Comparison of ENCODE assay signal across 29 cellular contexts in the genomic region with DNA sequence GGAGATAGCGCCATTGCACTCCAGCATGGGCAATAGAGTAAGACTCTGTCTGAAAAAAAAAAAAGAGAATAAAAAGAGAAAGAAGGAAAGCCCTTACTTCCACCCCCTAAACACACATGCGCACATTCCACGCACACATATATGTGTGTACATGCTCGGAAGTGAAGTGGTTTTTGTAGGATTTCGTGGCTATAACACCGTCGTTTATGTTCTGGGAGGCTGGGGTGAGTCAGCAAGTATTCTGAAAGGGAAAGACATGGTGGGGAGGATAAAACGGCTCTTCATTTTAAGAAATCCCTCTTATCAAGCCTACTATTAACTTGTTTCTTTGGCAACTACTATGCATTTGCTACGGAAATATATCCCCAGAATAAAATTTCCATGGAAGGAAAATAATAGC.
DNase-seq lines count a peak whose midpoint lies in the region; FAIRE-seq and TF ChIP-seq lines count a peak whose summit lies in the region.
"Had no signal": no experiment of that assay in that cellular context is flagged by ENCODE, and none has a peak within 500 bp of the region (broad histone marks: within the 10 kb centered on the region; RNA-seq: fewer than 3 reads in every experiment).

No MANE protein-coding gene starts in this region.

- H3K27ac ChIP-seq in mammary epithelial cell (ENCODE audit: insufficient read depth, low read depth, low read length), result no peak overlapping the region
- H3K27ac ChIP-seq in dorsolateral prefrontal cortex, result peak overlapping the region in 58 of 59 donors; percentile 65 to 95 (median 88)
- peak overlapping the region; percentile 54 to 80 (median 77) for H3K27ac ChIP-seq in stomach
- peak overlapping the region; percentile 23 for H3K27ac ChIP-seq in urinary bladder (ENCODE audit: low read depth)

- H3K9me3 ChIP-seq in mammary epithelial cell (replicated peaks; ENCODE audit: insufficient read depth, low read length) (no peaks in the 10 kb centered on the region), stomach (no peaks in the 10 kb centered on the region)
- H3K9me3 ChIP-seq: pancreas, SJSA1, spleen had no signal

- TF ChIP-seq CTCF in MCF 10A (IDR thresholded peaks at IDR 0.05; ENCODE audit: unreplicated experiment) (no peak), mammary epithelial cell (conservative IDR thresholded peaks at IDR 0.05 in 1 of 2, IDR thresholded peaks at IDR 0.05 in 1 of 2; ENCODE audit: extremely low read depth in 1 of 2, insufficient read depth in 1 of 2, low read depth in 1 of 2, low read length in 2 of 2) (no peak), dorsolateral prefrontal cortex (IDR thresholded peaks at IDR 0.05 in 54 of 56, conservative IDR thresholded peaks at IDR 0.05 in 2 of 56; ENCODE audit: low read depth in 1 of 56, partially characterized antibody in 56 of 56) (no peak), stomach (IDR thresholded peaks at IDR 0.05) (no peak), lower leg skin (IDR thresholded peaks at IDR 0.05) (no peak)

- WGBS in mammary epithelial cell (ENCODE audit: low coverage, missing lambda C conversion rate), result 88% methylated on average over 8 of the region's 9 CpGs
- WGBS in stomach, 5 donors, result 86 to 93% (median 90%) methylated on average over 9 of the region's 9 CpGs
- WGBS in urinary bladder, result 90% methylated on average over 9 of the region's 9 CpGs
- WGBS in lower leg skin, 2 donors, result 93 to 94% methylated on average over 9 of the region's 9 CpGs

- no peaks in the 10 kb centered on the region for H3K79me2 ChIP-seq in mammary epithelial cell (ENCODE audit: insufficient read depth, low read length)

- no peaks in the 10 kb centered on the region for H4K20me1 ChIP-seq in mammary epithelial cell (ENCODE audit: insufficient read depth, low read length)

- H2AFZ ChIP-seq in mammary epithelial cell (ENCODE audit: low read depth, low read length), result no peak overlapping the region

- H3K9ac ChIP-seq in mammary epithelial cell (ENCODE audit: insufficient read depth, low read length), result no peak overlapping the region

- dilution Hi-C loops in mammary epithelial cell (cut with HindIII; ENCODE audit: low sequenced_read_pairs), result no loop called here

- H3K4me3 ChIP-seq in mammary epithelial cell (replicated peaks in 1 of 3; ENCODE audit: insufficient read depth in 1 of 3, low read depth in 2 of 3, low read length in 3 of 3), result no peak overlapping the region
- H3K4me3 ChIP-seq in dorsolateral prefrontal cortex, result no peak overlapping the region
- no peak overlapping the region for H3K4me3 ChIP-seq in stomach
- no peak overlapping the region for H3K4me3 ChIP-seq in urinary bladder (ENCODE audit: low read depth, low read length)
- H3K4me3 ChIP-seq in lower leg skin (ENCODE audit: low read depth, poor library complexity, severe bottlenecking), result no peak overlapping the region
- H3K4me3 ChIP-seq: pancreas, SJSA1, spleen had no signal

- CTCF ChIA-PET in MCF 10A (lab: Yijun Ruan, JAX) (interaction anchor here (1.2 kb wide), 2 partner anchors 173 to 192 kb away, joined by 3 read pairs; no protein-coding TSS in a partner anchor), mammary epithelial cell (lab: Charles Lee; ENCODE audit: low non-redundant PET) (no interaction called here)

- BruUV-seq in MCF 10A (replicated peaks; lab: Mats Ljungman, UMichigan) (no TSS peak), mammary epithelial cell (replicated peaks; lab: Mats Ljungman, UMichigan) (no TSS peak)

- H3K9me3 Mint-ChIP-seq in MCF 10A (ENCODE audit: unreplicated experiment), result no peaks in the 10 kb centered on the region
- H3K9me3 Mint-ChIP-seq: activated B cell treated with CpG ODN at 0.5 μM for 24 hours; activated naive CD8-positive, alpha-beta T cell treated with anti-CD3 and anti-CD28 coated beads, Interleukin-2, amount 50 U/mL, for 24 hours; stimulated activated naive CD8-positive, alpha-beta T cell treated with anti-CD3 and anti-CD28 coated beads, Interleukin-15, Interleukin-2, amounts not matched to agents 100 ng/mL and 50 ng/mL, for 24 hours had no signal

- H3K4me2 ChIP-seq in mammary epithelial cell (ENCODE audit: insufficient read depth, low read depth, low read length), result no peak overlapping the region

- peaks cover 28% of the 10 kb centered on the region for H3K4me1 Mint-ChIP-seq in MCF 10A (ENCODE audit: insufficient read depth, unreplicated experiment)

- H3K27me3 Mint-ChIP-seq in MCF 10A (ENCODE audit: insufficient read depth, unreplicated experiment), result no peaks in the 10 kb centered on the region
- H3K27me3 Mint-ChIP-seq: activated B cell treated with CpG ODN at 0.5 μM for 24 hours; activated naive CD8-positive, alpha-beta T cell treated with anti-CD3 and anti-CD28 coated beads, Interleukin-2, amount 50 U/mL, for 24 hours; stimulated activated naive CD8-positive, alpha-beta T cell treated with anti-CD3 and anti-CD28 coated beads, Interleukin-15, Interleukin-2, amounts not matched to agents 100 ng/mL and 50 ng/mL, for 24 hours had no signal

- TF ChIP-seq EP300 in stomach (IDR thresholded peaks at IDR 0.05), result no peak

- no peak for FAIRE-seq in H54 (lab: Jason Lieb, UNC)
- FAIRE-seq: HepG2, pancreas had no signal

- intact Hi-C loops in MCF 10A (cut with micrococcal nuclease) (no loop called here), mammary epithelial cell (cut with micrococcal nuclease) (no loop called here), dorsolateral prefrontal cortex (cut with DNase I) (loop anchor here in 1 of 2 donors (2.0 to 10.0 kb wide), 2 partner anchors 129 to 155 kb away; no protein-coding TSS in a partner anchor), stomach (cut with DNase I; ENCODE audit: low total_unique reads) (no loop called here), lower leg skin (cut with DNase I; ENCODE audit: low total_unique reads) (no loop called here)

- peak overlapping the region; percentile 91 for H3K27ac Mint-ChIP-seq in MCF 10A (ENCODE audit: low read depth, unreplicated experiment)
- H3K27ac Mint-ChIP-seq: activated B cell treated with CpG ODN at 0.5 μM for 24 hours; activated naive CD8-positive, alpha-beta T cell treated with anti-CD3 and anti-CD28 coated beads, Interleukin-2, amount 50 U/mL, for 24 hours; stimulated activated naive CD8-positive, alpha-beta T cell treated with anti-CD3 and anti-CD28 coated beads, Interleukin-15, Interleukin-2, amounts not matched to agents 100 ng/mL and 50 ng/mL, for 24 hours had no signal

- POLR2A ChIA-PET in MCF 10A (lab: Yijun Ruan, JAX), result interaction anchor here (0.6 to 1.0 kb wide), 3 partner anchors 12 to 549 kb away, joined by 3 read pairs; no protein-coding TSS in a partner anchor

- peaks cover 12% of the 10 kb centered on the region for H3K36me3 Mint-ChIP-seq in MCF 10A (ENCODE audit: insufficient read depth, unreplicated experiment)

- DNase-seq in MCF 10A (ENCODE audit: unreplicated experiment) (no peak), mammary epithelial cell (no peak), dorsolateral prefrontal cortex (no peak), stomach (no peak), lower leg skin (ENCODE audit: low spot score in 2 of 2) (no peak), H54 (ENCODE audit: insufficient read length, low spot score) (no peak)
- no peak for DNase-seq in activated naive CD4-positive, alpha-beta T cell (lab: John Stamatoyannopoulos, UW)
- DNase-seq: activated B cell treated with CpG ODN at 0.5 μM for 24 hours; activated CD4-positive, alpha-beta T cell treated with anti-CD3 and anti-CD28 coated beads, Interleukin-2, amount 50 U/mL, for 1 hour; activated gamma-delta T cell treated with Interleukin-2 at 50 U/mL for 16 hours; activated naive CD8-positive, alpha-beta T cell treated with anti-CD3 and anti-CD28 coated beads, Interleukin-2, amount 50 U/mL, for 24 hours; activated T-cell treated with anti-CD3 and anti-CD28 coated beads, Interleukin-2, amount 50 U/mL, for 48 hours; Calu3; cerebellar nuclear complex; GDM1; Karpas-422; mesenchymal stem cell; NCI-H146; NCI-H2107; NCI-H774; pancreas; right cardiac atrium; spleen; stimulated activated CD8-positive, alpha-beta memory T cell treated with anti-CD3 and anti-CD28 coated beads, Interleukin-4, amount 100 ng/mL, for 48 hours; T1000 had no signal

- H3K27me3 ChIP-seq in mammary epithelial cell (ENCODE audit: insufficient read depth, low read length) (no peaks in the 10 kb centered on the region), dorsolateral prefrontal cortex (no peaks in the 10 kb centered on the region), stomach (no peaks in the 10 kb centered on the region)
- H3K27me3 ChIP-seq: pancreas, SJSA1, spleen had no signal

- no peak for TF ChIP-seq POLR2A in stomach (IDR thresholded peaks at IDR 0.05)
- no peak for TF ChIP-seq POLR2A in lower leg skin (IDR thresholded peaks at IDR 0.05)
- no peak for TF ChIP-seq POLR2A in H54 (IDR thresholded peaks at IDR 0.05; ENCODE audit: low read depth, low read length)

- in situ Hi-C loops in mammary epithelial cell (cut with MboI; ENCODE audit: low sequenced_read_pairs in 2 of 2), result no loop called here

- H3K4me1 ChIP-seq in mammary epithelial cell (ENCODE audit: insufficient read depth, low read length), result peaks cover 17% of the 10 kb centered on the region
- peaks cover 16 to 52% (median 30%) of the 10 kb centered on the region in 4 donors for H3K4me1 ChIP-seq in stomach
- no peaks in the 10 kb centered on the region for H3K4me1 ChIP-seq in urinary bladder (ENCODE audit: insufficient read depth)

- H3K36me3 ChIP-seq in mammary epithelial cell (ENCODE audit: insufficient read depth, low read length), result no peaks in the 10 kb centered on the region
- no peaks in the 10 kb centered on the region for H3K36me3 ChIP-seq in stomach
- H3K36me3 ChIP-seq in urinary bladder (ENCODE audit: insufficient read depth), result no peaks in the 10 kb centered on the region
- H3K36me3 ChIP-seq: pancreas, SJSA1, spleen had no signal

- H3K4me3 Mint-ChIP-seq in MCF 10A (ENCODE audit: unreplicated experiment), result no peak overlapping the region
- H3K4me3 Mint-ChIP-seq: activated B cell treated with CpG ODN at 0.5 μM for 24 hours; activated naive CD8-positive, alpha-beta T cell treated with anti-CD3 and anti-CD28 coated beads, Interleukin-2, amount 50 U/mL, for 24 hours; stimulated activated naive CD8-positive, alpha-beta T cell treated with anti-CD3 and anti-CD28 coated beads, Interleukin-15, Interleukin-2, amounts not matched to agents 100 ng/mL and 50 ng/mL, for 24 hours had no signal
